Comparison of ENCODE assay signal across 6 cellular contexts in the genomic region with DNA sequence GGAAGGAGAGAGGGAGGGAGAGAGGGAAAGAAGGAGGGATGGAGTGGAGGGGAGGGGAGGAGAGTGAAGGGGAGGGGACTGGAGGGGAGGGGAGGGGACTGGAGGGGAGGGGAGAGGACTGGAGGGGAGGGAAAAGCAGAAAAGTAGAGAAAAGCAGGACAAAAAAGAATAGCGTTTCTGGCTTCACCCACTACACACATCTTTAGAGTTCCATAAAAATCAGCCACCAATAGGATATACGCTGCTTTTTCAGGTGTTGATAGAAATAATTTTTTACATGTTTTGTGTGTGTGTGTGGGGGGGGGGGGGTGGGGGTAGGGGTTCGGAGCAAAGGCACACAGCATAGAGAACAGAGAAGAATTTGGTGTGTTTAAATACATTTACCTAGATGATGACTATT.
"Had no signal": no experiment of that assay in that cellular context is flagged by ENCODE, and none has a peak within 500 bp of the region (broad histone marks: within the 10 kb centered on the region; RNA-seq: fewer than 3 reads in every experiment).

No MANE protein-coding gene starts in this region.

- DNase-seq: IMR-90, KBM-7, KG1 had no signal

- FAIRE-seq: HTR-8/SVneo had no signal

- H3K4me2 ChIP-seq: KMS-11 had no signal

- H3K9ac ChIP-seq: KMS-11 had no signal

- H3K27ac ChIP-seq: HL-60, KMS-11 had no signal
